Comparison of ENCODE assay signal across 9 cellular contexts in the genomic region with DNA sequence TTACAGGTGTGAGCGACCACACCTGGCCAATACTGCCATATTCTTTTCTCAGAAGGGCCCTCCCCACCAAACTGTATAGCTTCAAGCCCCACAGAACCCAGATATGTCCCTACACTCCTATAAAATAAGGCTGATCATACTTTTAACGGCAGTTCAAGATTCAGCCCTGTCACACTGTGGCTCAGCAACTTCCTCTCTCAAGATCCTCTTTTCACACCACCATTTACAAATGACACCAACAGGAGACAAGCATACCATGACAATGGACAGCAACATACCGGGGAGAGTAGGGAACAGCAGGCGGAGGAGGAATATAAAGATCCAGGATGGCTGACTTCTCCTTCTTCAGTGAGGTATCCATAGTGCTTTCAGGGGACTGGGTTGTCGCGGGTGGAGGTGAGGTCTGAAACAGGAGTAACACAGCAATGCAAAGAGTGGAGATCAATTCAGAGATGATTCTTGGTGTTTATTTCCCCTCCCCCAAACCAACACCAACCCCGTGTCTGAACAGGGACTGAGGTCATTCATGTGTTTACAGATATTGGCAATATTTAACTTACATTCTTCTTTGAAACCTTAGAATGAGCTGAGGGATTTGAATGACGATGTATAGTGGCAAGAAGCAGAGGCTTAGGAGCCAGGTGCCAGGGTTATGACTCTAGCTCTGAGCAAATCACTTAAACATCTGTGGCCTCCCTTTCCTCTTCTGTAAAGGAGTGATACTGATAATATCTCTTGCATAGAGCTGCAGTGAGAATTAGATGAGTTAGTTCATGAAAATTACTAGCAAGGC. TPM values are rescaled to one million over a fixed set of nuclear protein-coding genes. Genes with fewer than 3 reads are reported as not detected.
DNase-seq lines count a peak whose midpoint lies in the region; ATAC-seq and TF ChIP-seq lines count a peak whose summit lies in the region.
"Had no signal": no experiment of that assay in that cellular context is flagged by ENCODE, and none has a peak within 500 bp of the region (broad histone marks: within the 10 kb centered on the region; RNA-seq: fewer than 3 reads in every experiment).

No MANE protein-coding gene starts in this region.

- TF ChIP-seq CTCF in choroid plexus epithelial cell (conservative IDR thresholded peaks at IDR 0.05; ENCODE audit: low read depth, low read length): no peak

- in situ Hi-C loops in ACHN (cut with HindIII; ENCODE audit: low pct_ligation_motif_present, low pct_unique_long_range_greater_than_20kb, low sequenced_read_pairs): no loop called here

- no peaks in the 10 kb centered on the region for H3K79me2 ChIP-seq in Karpas-422 (ENCODE audit: low read length)

- DNase-seq in ACHN (peak; percentile 86), Karpas-422 (peak; percentile 64), choroid plexus epithelial cell (ENCODE audit: low read depth) (peak; percentile 34), NCI-H2196 treated with DMSO at 0.1 percent for 48 hours (lab: John Stamatoyannopoulos, UW; ENCODE audit: unreplicated experiment) (no peak)
- DNase-seq in activated CD8-positive, alpha-beta memory T cell treated with anti-CD3 and anti-CD28 coated beads, Interleukin-2, amount 50 U/mL, for 4 hours: no peak
- no peak for DNase-seq in activated CD4-positive, alpha-beta T cell treated with anti-CD3 and anti-CD28 coated beads, Interleukin-2, amount 50 U/mL, for 1 hour
- DNase-seq: colonic mucosa had no signal

- H3K4me3 ChIP-seq in Karpas-422 (ENCODE audit: low read length) (no peak overlapping the region), choroid plexus epithelial cell (ENCODE audit: low read depth, low read length) (no peak overlapping the region)
- H3K4me3 ChIP-seq: colonic mucosa had no signal

- no peaks in the 10 kb centered on the region for H3K36me3 ChIP-seq in Karpas-422 (ENCODE audit: insufficient read depth, low read length)
- H3K36me3 ChIP-seq: colonic mucosa had no signal

- H3K4me1 ChIP-seq in Karpas-422 (ENCODE audit: low read length): peaks cover 55% of the 10 kb centered on the region
- H3K4me1 ChIP-seq: colonic mucosa had no signal

- peak overlapping the region; percentile 13 for H3K4me2 ChIP-seq in Karpas-422 (ENCODE audit: low read depth, low read length, poor library complexity, severe bottlenecking)

- ATAC-seq in GM21619 (IDR thresholded peaks at IDR 0.05; ENCODE audit: unreplicated experiment) (peak; percentile 52), GM18517 (IDR thresholded peaks at IDR 0.05; ENCODE audit: unreplicated experiment) (no peak)

- H2AFZ ChIP-seq in Karpas-422 (ENCODE audit: low read length): peak overlapping the region; percentile 28; the same call in 1 of the 2 replicates

- no peaks in the 10 kb centered on the region for H3K27me3 ChIP-seq in Karpas-422 (ENCODE audit: low read length)
- H3K27me3 ChIP-seq: colonic mucosa had no signal

- H3K9me3 ChIP-seq in Karpas-422 (ENCODE audit: low read length): no peaks in the 10 kb centered on the region
- H3K9me3 ChIP-seq: colonic mucosa had no signal

- no peaks in the 10 kb centered on the region for H4K20me1 ChIP-seq in Karpas-422 (ENCODE audit: insufficient read depth, low read depth, low read length)

- no peaks in the 10 kb centered on the region for H3K9me2 ChIP-seq in Karpas-422 (replicated peaks; ENCODE audit: insufficient read depth, low read length)

- H3K27ac ChIP-seq in Karpas-422 (ENCODE audit: low read length): peak overlapping the region; percentile 65
- H3K27ac ChIP-seq: colonic mucosa had no signal

- H3K9ac ChIP-seq in Karpas-422 (ENCODE audit: low read length): no peak overlapping the region

RNA-seq across cellular contexts. Expression of a gene that starts 57.6 kb away (rescaled TPM):
- total RNA-seq in Karpas-422 (2014; rRNA removed; shearing (Covaris generic); ENCODE audit: low replicate concordance): not detected in 2 replicates

Comparison
In these comparisons a context has a peak if more than half of its experiments do, and no peak if none do; other contexts are left out.
1. DNase-seq: peak in ACHN (single experiment), Karpas-422 (single experiment) and choroid plexus epithelial cell (single experiment); none in NCI-H2196 treated with DMSO at 0.1 percent for 48 hours (single experiment), activated CD8-positive, alpha-beta memory T cell treated with anti-CD3 and anti-CD28 coated beads, Interleukin-2, amount 50 U/mL, for 4 hours (single experiment) and activated CD4-positive, alpha-beta T cell treated with anti-CD3 and anti-CD28 coated beads, Interleukin-2, amount 50 U/mL, for 1 hour (single experiment).